Comparison of ENCODE assay signal across 1 cellular context in the genomic region with DNA sequence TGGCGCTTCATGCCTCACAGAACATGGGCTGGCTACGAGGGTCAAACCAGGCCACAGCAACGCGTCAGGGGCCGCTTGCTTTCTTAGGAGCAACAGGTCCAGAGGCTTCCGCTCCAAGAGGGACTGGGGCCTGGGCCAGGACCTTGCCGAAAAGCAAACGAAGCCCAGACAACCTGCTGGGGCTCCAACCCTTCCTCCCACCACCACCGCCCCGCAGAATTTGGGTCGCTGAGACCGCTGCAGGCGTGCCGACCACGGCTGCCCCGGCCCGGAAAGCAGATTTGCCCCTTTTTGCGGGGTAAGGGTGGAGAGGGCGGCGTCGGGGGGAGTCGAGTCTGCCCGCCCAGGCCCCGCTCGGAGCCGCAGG.
A peak's percentile ranks its signal among the peaks of the same experiment; 100 is the strongest.
TF ChIP-seq lines count a peak whose summit lies in the region.

No MANE protein-coding gene starts in this region.

TF ChIP-seq in HepG2, 621 proteins besides CTCF, POLR2A, EP300 and RAD21 (continues in another document):
- no peak for TF ChIP-seq SOX13 (IDR thresholded peaks at IDR 0.05)
- no peak for TF ChIP-seq SOX13 (CRISPR knock-in tag; conservative IDR thresholded peaks at IDR 0.05 in 1 of 2, IDR thresholded peaks at IDR 0.05 in 1 of 2)
- TF ChIP-seq ZNF337 (CRISPR knock-in tag; IDR thresholded peaks at IDR 0.05; ENCODE audit: borderline replicate concordance, low read depth): no peak
- TF ChIP-seq HIVEP1 (CRISPR knock-in tag; IDR thresholded peaks at IDR 0.05): no peak
- no peak for TF ChIP-seq ZNF234 (CRISPR knock-in tag; conservative IDR thresholded peaks at IDR 0.05)
- no peak for TF ChIP-seq ZNF24 (IDR thresholded peaks at IDR 0.05)
- TF ChIP-seq ZNF552 (CRISPR knock-in tag; IDR thresholded peaks at IDR 0.05; ENCODE audit: borderline replicate concordance): no peak
- TF ChIP-seq ZNF549 (CRISPR knock-in tag; IDR thresholded peaks at IDR 0.05): no peak
- no peak for TF ChIP-seq SMC3 (IDR thresholded peaks at IDR 0.05; ENCODE audit: low read length)
- TF ChIP-seq RXRA (CRISPR knock-in tag; IDR thresholded peaks at IDR 0.05): 0 out of 2 replicates have a peak, but pooled peaks have one; percentile 62
- no peak for TF ChIP-seq YY1 (IDR thresholded peaks at IDR 0.05; ENCODE audit: insufficient read depth, insufficient replicate concordance, low read depth, low read length)
- no peak for TF ChIP-seq ZNF260 (CRISPR knock-in tag; IDR thresholded peaks at IDR 0.05; ENCODE audit: borderline replicate concordance, low read depth)
- TF ChIP-seq, protein P1, sequence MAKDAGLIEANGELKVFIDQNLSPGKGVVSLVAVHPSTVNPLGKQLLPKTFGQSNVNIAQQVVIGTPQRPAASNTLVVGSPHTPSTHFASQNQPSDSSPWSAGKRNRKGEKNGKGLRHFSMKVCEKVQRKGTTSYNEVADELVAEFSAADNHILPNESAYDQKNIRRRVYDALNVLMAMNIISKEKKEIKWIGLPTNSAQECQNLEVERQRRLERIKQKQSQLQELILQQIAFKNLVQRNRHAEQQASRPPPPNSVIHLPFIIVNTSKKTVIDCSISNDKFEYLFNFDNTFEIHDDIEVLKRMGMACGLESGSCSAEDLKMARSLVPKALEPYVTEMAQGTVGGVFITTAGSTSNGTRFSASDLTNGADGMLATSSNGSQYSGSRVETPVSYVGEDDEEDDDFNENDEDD (CRISPR knock-in tag; IDR thresholded peaks at IDR 0.05; ENCODE audit: borderline replicate concordance): 0 out of 2 replicates have a peak, but pooled peaks have one; percentile 17
- TF ChIP-seq ZNF546 (CRISPR knock-in tag; conservative IDR thresholded peaks at IDR 0.05): no peak
- TF ChIP-seq RARA (CRISPR knock-in tag; IDR thresholded peaks at IDR 0.05): no peak
- TF ChIP-seq ZNF563 (CRISPR knock-in tag; IDR thresholded peaks at IDR 0.05): peak; percentile 59; the same call in 1 of the 2 replicates
- TF ChIP-seq SIN3B (IDR thresholded peaks at IDR 0.05; ENCODE audit: low read length): no peak
- TF ChIP-seq, protein P2, sequence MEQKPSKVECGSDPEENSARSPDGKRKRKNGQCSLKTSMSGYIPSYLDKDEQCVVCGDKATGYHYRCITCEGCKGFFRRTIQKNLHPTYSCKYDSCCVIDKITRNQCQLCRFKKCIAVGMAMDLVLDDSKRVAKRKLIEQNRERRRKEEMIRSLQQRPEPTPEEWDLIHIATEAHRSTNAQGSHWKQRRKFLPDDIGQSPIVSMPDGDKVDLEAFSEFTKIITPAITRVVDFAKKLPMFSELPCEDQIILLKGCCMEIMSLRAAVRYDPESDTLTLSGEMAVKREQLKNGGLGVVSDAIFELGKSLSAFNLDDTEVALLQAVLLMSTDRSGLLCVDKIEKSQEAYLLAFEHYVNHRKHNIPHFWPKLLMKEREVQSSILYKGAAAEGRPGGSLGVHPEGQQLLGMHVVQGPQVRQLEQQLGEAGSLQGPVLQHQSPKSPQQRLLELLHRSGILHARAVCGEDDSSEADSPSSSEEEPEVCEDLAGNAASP (CRISPR knock-in tag; IDR thresholded peaks at IDR 0.05; ENCODE audit: borderline replicate concordance): peak; percentile 93; the same call in 1 of the 2 replicates
- no peak for TF ChIP-seq EZH2 (conservative IDR thresholded peaks at IDR 0.05; ENCODE audit: low read depth, low read length)
- TF ChIP-seq, protein P3, sequence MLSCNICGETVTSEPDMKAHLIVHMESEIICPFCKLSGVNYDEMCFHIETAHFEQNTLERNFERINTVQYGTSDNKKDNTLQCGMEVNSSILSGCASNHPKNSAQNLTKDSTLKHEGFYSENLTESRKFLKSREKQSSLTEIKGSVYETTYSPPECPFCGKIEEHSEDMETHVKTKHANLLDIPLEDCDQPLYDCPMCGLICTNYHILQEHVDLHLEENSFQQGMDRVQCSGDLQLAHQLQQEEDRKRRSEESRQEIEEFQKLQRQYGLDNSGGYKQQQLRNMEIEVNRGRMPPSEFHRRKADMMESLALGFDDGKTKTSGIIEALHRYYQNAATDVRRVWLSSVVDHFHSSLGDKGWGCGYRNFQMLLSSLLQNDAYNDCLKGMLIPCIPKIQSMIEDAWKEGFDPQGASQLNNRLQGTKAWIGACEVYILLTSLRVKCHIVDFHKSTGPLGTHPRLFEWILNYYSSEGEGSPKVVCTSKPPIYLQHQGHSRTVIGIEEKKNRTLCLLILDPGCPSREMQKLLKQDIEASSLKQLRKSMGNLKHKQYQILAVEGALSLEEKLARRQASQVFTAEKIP (CRISPR knock-in tag; IDR thresholded peaks at IDR 0.05; ENCODE audit: borderline replicate concordance): no peak
- TF ChIP-seq EEA1 (CRISPR knock-in tag; IDR thresholded peaks at IDR 0.05; ENCODE audit: borderline replicate concordance): no peak
- TF ChIP-seq PLRG1 (conservative IDR thresholded peaks at IDR 0.05): no peak
- 0 out of 2 replicates have a peak, but pooled peaks have one; percentile 13 for TF ChIP-seq ZFYVE20 (CRISPR knock-in tag; IDR thresholded peaks at IDR 0.05; ENCODE audit: borderline replicate concordance, low read depth)
- TF ChIP-seq, protein P4, sequence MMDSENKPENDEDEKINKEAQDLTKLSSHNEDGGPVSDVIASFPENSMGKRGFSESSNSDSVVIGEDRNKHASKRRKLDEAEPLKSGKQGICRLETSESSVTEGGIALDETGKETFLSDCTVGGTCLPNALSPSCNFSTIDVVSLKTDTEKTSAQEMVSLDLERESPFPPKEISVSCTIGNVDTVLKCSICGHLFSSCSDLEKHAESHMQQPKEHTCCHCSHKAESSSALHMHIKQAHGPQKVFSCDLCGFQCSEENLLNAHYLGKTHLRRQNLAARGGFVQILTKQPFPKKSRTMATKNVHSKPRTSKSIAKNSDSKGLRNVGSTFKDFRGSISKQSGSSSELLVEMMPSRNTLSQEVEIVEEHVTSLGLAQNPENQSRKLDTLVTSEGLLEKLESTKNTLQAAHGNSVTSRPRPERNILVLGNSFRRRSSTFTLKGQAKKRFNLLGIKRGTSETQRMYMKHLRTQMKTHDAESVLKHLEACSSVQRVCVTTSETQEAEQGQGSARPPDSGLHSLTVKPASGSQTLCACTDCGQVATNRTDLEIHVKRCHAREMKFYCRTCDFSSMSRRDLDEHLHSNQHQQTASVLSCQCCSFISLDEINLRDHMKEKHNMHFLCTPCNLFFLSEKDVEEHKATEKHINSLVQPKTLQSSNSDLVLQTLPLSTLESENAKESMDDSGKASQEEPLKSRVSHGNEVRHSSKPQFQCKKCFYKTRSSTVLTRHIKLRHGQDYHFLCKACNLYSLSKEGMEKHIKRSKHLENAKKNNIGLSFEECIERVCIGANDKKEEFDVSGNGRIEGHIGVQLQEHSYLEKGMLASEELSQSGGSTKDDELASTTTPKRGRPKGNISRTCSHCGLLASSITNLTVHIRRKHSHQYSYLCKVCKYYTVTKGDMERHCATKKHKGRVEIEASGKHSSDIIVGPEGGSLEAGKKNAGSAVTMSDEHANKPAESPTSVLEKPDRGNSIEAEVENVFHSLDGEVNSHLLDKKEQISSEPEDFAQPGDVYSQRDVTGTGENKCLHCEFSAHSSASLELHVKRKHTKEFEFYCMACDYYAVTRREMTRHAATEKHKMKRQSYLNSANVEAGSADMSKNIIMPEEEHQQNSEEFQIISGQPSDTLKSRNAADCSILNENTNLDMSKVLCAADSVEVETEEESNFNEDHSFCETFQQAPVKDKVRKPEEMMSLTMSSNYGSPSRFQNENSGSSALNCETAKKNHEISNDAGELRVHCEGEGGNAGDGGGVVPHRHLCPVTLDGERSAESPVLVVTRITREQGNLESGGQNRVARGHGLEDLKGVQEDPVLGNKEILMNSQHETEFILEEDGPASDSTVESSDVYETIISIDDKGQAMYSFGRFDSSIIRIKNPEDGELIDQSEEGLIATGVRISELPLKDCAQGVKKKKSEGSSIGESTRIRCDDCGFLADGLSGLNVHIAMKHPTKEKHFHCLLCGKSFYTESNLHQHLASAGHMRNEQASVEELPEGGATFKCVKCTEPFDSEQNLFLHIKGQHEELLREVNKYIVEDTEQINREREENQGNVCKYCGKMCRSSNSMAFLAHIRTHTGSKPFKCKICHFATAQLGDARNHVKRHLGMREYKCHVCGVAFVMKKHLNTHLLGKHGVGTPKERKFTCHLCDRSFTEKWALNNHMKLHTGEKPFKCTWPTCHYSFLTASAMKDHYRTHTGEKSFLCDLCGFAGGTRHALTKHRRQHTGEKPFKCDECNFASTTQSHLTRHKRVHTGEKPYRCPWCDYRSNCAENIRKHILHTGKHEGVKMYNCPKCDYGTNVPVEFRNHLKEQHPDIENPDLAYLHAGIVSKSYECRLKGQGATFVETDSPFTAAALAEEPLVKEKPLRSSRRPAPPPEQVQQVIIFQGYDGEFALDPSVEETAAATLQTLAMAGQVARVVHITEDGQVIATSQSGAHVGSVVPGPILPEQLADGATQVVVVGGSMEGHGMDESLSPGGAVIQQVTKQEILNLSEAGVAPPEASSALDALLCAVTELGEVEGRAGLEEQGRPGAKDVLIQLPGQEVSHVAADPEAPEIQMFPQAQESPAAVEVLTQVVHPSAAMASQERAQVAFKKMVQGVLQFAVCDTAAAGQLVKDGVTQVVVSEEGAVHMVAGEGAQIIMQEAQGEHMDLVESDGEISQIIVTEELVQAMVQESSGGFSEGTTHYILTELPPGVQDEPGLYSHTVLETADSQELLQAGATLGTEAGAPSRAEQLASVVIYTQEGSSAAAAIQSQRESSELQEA (CRISPR knock-in tag; IDR thresholded peaks at IDR 0.05; ENCODE audit: not compliant biosample characterization): peak; percentile 0
- no peak for TF ChIP-seq ZNF720 (CRISPR knock-in tag; IDR thresholded peaks at IDR 0.05)
- TF ChIP-seq, protein P5, sequence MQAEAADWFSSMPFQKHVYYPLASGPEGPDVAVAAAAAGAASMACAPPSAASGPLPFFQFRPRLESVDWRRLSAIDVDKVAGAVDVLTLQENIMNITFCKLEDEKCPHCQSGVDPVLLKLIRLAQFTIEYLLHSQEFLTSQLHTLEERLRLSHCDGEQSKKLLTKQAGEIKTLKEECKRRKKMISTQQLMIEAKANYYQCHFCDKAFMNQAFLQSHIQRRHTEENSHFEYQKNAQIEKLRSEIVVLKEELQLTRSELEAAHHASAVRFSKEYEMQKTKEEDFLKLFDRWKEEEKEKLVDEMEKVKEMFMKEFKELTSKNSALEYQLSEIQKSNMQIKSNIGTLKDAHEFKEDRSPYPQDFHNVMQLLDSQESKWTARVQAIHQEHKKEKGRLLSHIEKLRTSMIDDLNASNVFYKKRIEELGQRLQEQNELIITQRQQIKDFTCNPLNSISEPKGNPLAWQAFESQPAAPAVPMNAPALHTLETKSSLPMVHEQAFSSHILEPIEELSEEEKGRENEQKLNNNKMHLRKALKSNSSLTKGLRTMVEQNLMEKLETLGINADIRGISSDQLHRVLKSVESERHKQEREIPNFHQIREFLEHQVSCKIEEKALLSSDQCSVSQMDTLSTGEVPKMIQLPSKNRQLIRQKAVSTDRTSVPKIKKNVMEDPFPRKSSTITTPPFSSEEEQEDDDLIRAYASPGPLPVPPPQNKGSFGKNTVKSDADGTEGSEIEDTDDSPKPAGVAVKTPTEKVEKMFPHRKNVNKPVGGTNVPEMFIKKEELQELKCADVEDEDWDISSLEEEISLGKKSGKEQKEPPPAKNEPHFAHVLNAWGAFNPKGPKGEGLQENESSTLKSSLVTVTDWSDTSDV (CRISPR knock-in tag; IDR thresholded peaks at IDR 0.05): no peak
- TF ChIP-seq RBM22 (optimal IDR thresholded peaks at IDR 0.05; ENCODE audit: low read length): no peak
- no peak for TF ChIP-seq ZSCAN29 (CRISPR knock-in tag; conservative IDR thresholded peaks at IDR 0.05)
- no peak for TF ChIP-seq WIZ (CRISPR knock-in tag; IDR thresholded peaks at IDR 0.05)
- TF ChIP-seq SSRP1 (CRISPR knock-in tag; IDR thresholded peaks at IDR 0.05): no peak
- no peak for TF ChIP-seq GATAD2A (CRISPR knock-in tag; IDR thresholded peaks at IDR 0.05)
- TF ChIP-seq DPF2 (CRISPR knock-in tag; IDR thresholded peaks at IDR 0.05; ENCODE audit: borderline replicate concordance, low read depth): no peak
- TF ChIP-seq, protein P6, sequence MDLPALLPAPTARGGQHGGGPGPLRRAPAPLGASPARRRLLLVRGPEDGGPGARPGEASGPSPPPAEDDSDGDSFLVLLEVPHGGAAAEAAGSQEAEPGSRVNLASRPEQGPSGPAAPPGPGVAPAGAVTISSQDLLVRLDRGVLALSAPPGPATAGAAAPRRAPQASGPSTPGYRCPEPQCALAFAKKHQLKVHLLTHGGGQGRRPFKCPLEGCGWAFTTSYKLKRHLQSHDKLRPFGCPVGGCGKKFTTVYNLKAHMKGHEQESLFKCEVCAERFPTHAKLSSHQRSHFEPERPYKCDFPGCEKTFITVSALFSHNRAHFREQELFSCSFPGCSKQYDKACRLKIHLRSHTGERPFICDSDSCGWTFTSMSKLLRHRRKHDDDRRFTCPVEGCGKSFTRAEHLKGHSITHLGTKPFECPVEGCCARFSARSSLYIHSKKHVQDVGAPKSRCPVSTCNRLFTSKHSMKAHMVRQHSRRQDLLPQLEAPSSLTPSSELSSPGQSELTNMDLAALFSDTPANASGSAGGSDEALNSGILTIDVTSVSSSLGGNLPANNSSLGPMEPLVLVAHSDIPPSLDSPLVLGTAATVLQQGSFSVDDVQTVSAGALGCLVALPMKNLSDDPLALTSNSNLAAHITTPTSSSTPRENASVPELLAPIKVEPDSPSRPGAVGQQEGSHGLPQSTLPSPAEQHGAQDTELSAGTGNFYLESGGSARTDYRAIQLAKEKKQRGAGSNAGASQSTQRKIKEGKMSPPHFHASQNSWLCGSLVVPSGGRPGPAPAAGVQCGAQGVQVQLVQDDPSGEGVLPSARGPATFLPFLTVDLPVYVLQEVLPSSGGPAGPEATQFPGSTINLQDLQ (CRISPR knock-in tag; IDR thresholded peaks at IDR 0.05): no peak
- TF ChIP-seq ZNF296 (CRISPR knock-in tag; conservative IDR thresholded peaks at IDR 0.05): no peak
- no peak for TF ChIP-seq KDM6A (CRISPR knock-in tag; IDR thresholded peaks at IDR 0.05; ENCODE audit: low read depth)
- 0 out of 2 replicates have a peak, but pooled peaks have one; percentile 5 for TF ChIP-seq REPIN1 (CRISPR knock-in tag; IDR thresholded peaks at IDR 0.05; ENCODE audit: borderline replicate concordance, low read depth)
- TF ChIP-seq, protein P7, sequence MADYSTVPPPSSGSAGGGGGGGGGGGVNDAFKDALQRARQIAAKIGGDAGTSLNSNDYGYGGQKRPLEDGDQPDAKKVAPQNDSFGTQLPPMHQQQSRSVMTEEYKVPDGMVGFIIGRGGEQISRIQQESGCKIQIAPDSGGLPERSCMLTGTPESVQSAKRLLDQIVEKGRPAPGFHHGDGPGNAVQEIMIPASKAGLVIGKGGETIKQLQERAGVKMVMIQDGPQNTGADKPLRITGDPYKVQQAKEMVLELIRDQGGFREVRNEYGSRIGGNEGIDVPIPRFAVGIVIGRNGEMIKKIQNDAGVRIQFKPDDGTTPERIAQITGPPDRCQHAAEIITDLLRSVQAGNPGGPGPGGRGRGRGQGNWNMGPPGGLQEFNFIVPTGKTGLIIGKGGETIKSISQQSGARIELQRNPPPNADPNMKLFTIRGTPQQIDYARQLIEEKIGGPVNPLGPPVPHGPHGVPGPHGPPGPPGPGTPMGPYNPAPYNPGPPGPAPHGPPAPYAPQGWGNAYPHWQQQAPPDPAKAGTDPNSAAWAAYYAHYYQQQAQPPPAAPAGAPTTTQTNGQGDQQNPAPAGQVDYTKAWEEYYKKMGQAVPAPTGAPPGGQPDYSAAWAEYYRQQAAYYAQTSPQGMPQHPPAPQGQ (CRISPR knock-in tag; IDR thresholded peaks at IDR 0.05; ENCODE audit: borderline replicate concordance): no peak
- no peak; a peak in 1 of 4 replicates for TF ChIP-seq KLF16 (CRISPR knock-in tag; IDR thresholded peaks at IDR 0.05)
- peak; percentile 59; the same call in 1 of the 2 replicates for TF ChIP-seq ZNF713 (CRISPR knock-in tag; IDR thresholded peaks at IDR 0.05)
- TF ChIP-seq GFI1 (CRISPR knock-in tag; IDR thresholded peaks at IDR 0.05; ENCODE audit: borderline replicate concordance): peak; percentile 12; the same call in 1 of the 2 replicates
- TF ChIP-seq ZNF7 (CRISPR knock-in tag; IDR thresholded peaks at IDR 0.05): no peak
- TF ChIP-seq ZNF589 (CRISPR knock-in tag; conservative IDR thresholded peaks at IDR 0.05): peak; percentile 25; the same call in 1 of the 2 replicates
- peak; percentile 12; the same call in 1 of the 2 replicates for TF ChIP-seq BORCS8-MEF2B (CRISPR knock-in tag; IDR thresholded peaks at IDR 0.05)
- no peak for TF ChIP-seq MXI1 (IDR thresholded peaks at IDR 0.05; ENCODE audit: borderline replicate concordance, low read depth, low read length)
